ENCODE assay signal across 15 cellular contexts in genomic region chr3:13665582-13666226, GRCh38.
"Had no signal": no experiment of that assay in that cellular context is flagged by ENCODE, and none has a peak within 500 bp of the region (broad histone marks: within the 10 kb centered on the region; RNA-seq: fewer than 3 reads in every experiment).

No MANE protein-coding gene starts in this region.

- H3K4me3 ChIP-seq: dorsolateral prefrontal cortex, hepatocyte, mucosa of descending colon, tibial nerve, upper lobe of right lung had no signal

- H3K27me3 ChIP-seq: upper lobe of right lung had no signal

- H3K4me1 ChIP-seq: tibial nerve, upper lobe of right lung had no signal

- ATAC-seq: mucosa of descending colon, natural killer cell, right cardiac atrium, upper lobe of right lung had no signal

- DNase-seq: cortex of kidney; dorsolateral prefrontal cortex; effector CD8-positive, alpha-beta T cell; foreskin melanocyte; head of caudate nucleus; mammary epithelial cell; mucosa of descending colon; natural killer cell; right cardiac atrium; small intestine; stimulated activated CD4-positive, alpha-beta T cell treated with anti-CD3 and anti-CD28 coated beads, Interleukin-12 subunit alpha, Interleukin-12 subunit beta, amount 100 ng/mL, for 4 hours; stimulated activated CD4-positive, alpha-beta T cell treated with anti-CD3 and anti-CD28 coated beads, Interleukin-2, amount 100 ng/mL, for 48 hours; upper lobe of right lung had no signal

- H3K27ac ChIP-seq: dorsolateral prefrontal cortex, hepatocyte, tibial nerve, upper lobe of right lung had no signal

- H3K9me3 ChIP-seq: mucosa of descending colon, tibial nerve, upper lobe of right lung had no signal

- H3K36me3 ChIP-seq: tibial nerve, upper lobe of right lung had no signal
